Comparison of ENCODE assay signal across 8 cellular contexts in genomic region chr2:113602869-113603466, GRCh38. TPM values are rescaled to one million over a fixed set of nuclear protein-coding genes. Genes with fewer than 3 reads are reported as not detected.
DNase-seq lines count a peak whose midpoint lies in the region; ATAC-seq and TF ChIP-seq lines count a peak whose summit lies in the region.

No MANE protein-coding gene starts in this region.

- no peak overlapping the region for H4K5ac ChIP-seq in mesendoderm (ENCODE audit: low read length)

- TF ChIP-seq POLR2A in esophagus squamous epithelium (IDR thresholded peaks at IDR 0.05): no peak

- H3K4me2 ChIP-seq in parathyroid adenoma (ENCODE audit: low read length) (no peak overlapping the region), mesendoderm (ENCODE audit: low read length) (no peak overlapping the region)

- no peak overlapping the region for H3K23ac ChIP-seq in mesendoderm (ENCODE audit: low read length)

- peak overlapping the region; percentile 75 for H2AFZ ChIP-seq in parathyroid adenoma

- H3K4me1 ChIP-seq in Panc1 (ENCODE audit: control insufficient read depth, insufficient read depth, low read length): no peaks in the 10 kb centered on the region
- H3K4me1 ChIP-seq in esophagus squamous epithelium: peaks cover 0 to 7% (median 0%) of the 10 kb centered on the region in 3 donors
- H3K4me1 ChIP-seq in parathyroid adenoma: no peaks in the 10 kb centered on the region
- no peaks in the 10 kb centered on the region for H3K4me1 ChIP-seq in foreskin keratinocyte
- H3K4me1 ChIP-seq in mesendoderm (ENCODE audit: control insufficient read depth, low read depth, low read length): no peaks in the 10 kb centered on the region

- 77 to 100% methylated on average over 1 of the region's 2 CpGs for WGBS in esophagus squamous epithelium, 2 donors
- WGBS in mesendoderm (ENCODE audit: extremely low coverage, insufficient coverage, low lambda C conversion rate): 100% methylated on average over 2 of the region's 2 CpGs

- H3K79me2 ChIP-seq in parathyroid adenoma (no peaks in the 10 kb centered on the region), mesendoderm (ENCODE audit: control insufficient read depth, insufficient read depth, low read length) (no peaks in the 10 kb centered on the region)

- no peaks in the 10 kb centered on the region for H3K79me1 ChIP-seq in mesendoderm (ENCODE audit: low read length)

- intact Hi-C loops in Panc1 (cut with micrococcal nuclease; ENCODE audit: unreplicated experiment): no loop called here
- intact Hi-C loops in esophagus squamous epithelium (cut with DNase I): no loop called here

- CTCF ChIA-PET in Panc1 (lab: Charles Lee): no interaction called here

- H4K8ac ChIP-seq in mesendoderm (ENCODE audit: low read depth, low read length): no peak overlapping the region

- H3K27me3 ChIP-seq in Panc1 (ENCODE audit: control insufficient read depth, insufficient read depth, low read length) (no peaks in the 10 kb centered on the region), esophagus squamous epithelium (no peaks in the 10 kb centered on the region), parathyroid adenoma (ENCODE audit: control insufficient read depth, insufficient read depth, low read length) (no peaks in the 10 kb centered on the region), foreskin keratinocyte (no peaks in the 10 kb centered on the region), mesendoderm (ENCODE audit: insufficient read depth, low read length, poor library complexity) (no peaks in the 10 kb centered on the region)

- no peak overlapping the region for H2BK15ac ChIP-seq in mesendoderm (replicated peaks; ENCODE audit: low read depth)

- H3K4me3 ChIP-seq in GM08714 (ENCODE audit: low read length) (peak overlapping the region; percentile 63; the same call in 1 of the 2 replicates), Panc1 (ENCODE audit: low read depth in 2 of 2, low read length in 2 of 2) (peak overlapping the region; percentile 60 to 77), esophagus squamous epithelium (peak overlapping the region; percentile 41 to 66 (median 64)), parathyroid adenoma (ENCODE audit: low read depth, low read length) (peak overlapping the region; percentile 37), mesendoderm (ENCODE audit: low read length) (no peak overlapping the region)

- H3K9me3 ChIP-seq in Panc1 (ENCODE audit: control insufficient read depth, insufficient read depth, low read depth, low read length): no peaks in the 10 kb centered on the region
- H3K9me3 ChIP-seq in esophagus squamous epithelium: no peaks in the 10 kb centered on the region
- H3K9me3 ChIP-seq in parathyroid adenoma (ENCODE audit: control insufficient read depth, low read length): no peaks in the 10 kb centered on the region

- ATAC-seq in Panc1 (peak; percentile 87), foreskin keratinocyte (no peak)

- BruUV-seq in Panc1 (replicated peaks; lab: Mats Ljungman, UMichigan): no TSS peak

- peak overlapping the region; percentile 81 for H3K27ac ChIP-seq in Panc1 (ENCODE audit: low read length)
- H3K27ac ChIP-seq in esophagus squamous epithelium: peak overlapping the region; percentile 84 to 93 (median 92)
- peak overlapping the region; percentile 81 for H3K27ac ChIP-seq in parathyroid adenoma
- H3K27ac ChIP-seq in foreskin keratinocyte: no peak overlapping the region
- H3K27ac ChIP-seq in mesendoderm (ENCODE audit: low read depth, low read length): no peak overlapping the region

- in situ Hi-C loops in Panc1 (cut with HindIII; ENCODE audit: low pct_unique_long_range_greater_than_20kb, low sequenced_read_pairs): no loop called here

- no peak overlapping the region for H2BK5ac ChIP-seq in mesendoderm (ENCODE audit: low read length)

- TF ChIP-seq CTCF in Panc1 (IDR thresholded peaks at IDR 0.05): no peak
- TF ChIP-seq CTCF in esophagus squamous epithelium (IDR thresholded peaks at IDR 0.05): no peak
- no peak for TF ChIP-seq CTCF in parathyroid adenoma (IDR thresholded peaks at IDR 0.05)
- TF ChIP-seq CTCF in foreskin keratinocyte (conservative IDR thresholded peaks at IDR 0.05): no peak

- H3K4ac ChIP-seq in mesendoderm (ENCODE audit: low read depth, low read length): no peak overlapping the region

- DNase-seq in Panc1 (ENCODE audit: low read depth, low spot score): no peak
- no peak for DNase-seq in esophagus squamous epithelium (lab: John Stamatoyannopoulos, UW)
- DNase-seq in foreskin keratinocyte: no peak
- DNase-seq in mesendoderm: no peak
- DNase-seq in dedifferentiated amniotic fluid mesenchymal stem cell (ENCODE audit: extremely low spot score): no peak
- DNase-seq in NCI-H146 treated with DMSO at 0.1 percent for 48 hours (lab: John Stamatoyannopoulos, UW; ENCODE audit: unreplicated experiment): no peak

- H3K36me3 ChIP-seq in Panc1 (ENCODE audit: control insufficient read depth, insufficient read depth, low read length) (no peaks in the 10 kb centered on the region), esophagus squamous epithelium (peaks cover 0 to 4% (median 0%) of the 10 kb centered on the region in 3 donors), parathyroid adenoma (ENCODE audit: control insufficient read depth, insufficient read depth, low read length) (no peaks in the 10 kb centered on the region), mesendoderm (ENCODE audit: control insufficient read depth, insufficient read depth, low read length) (no peaks in the 10 kb centered on the region)

- no peak overlapping the region for H3K18ac ChIP-seq in mesendoderm (ENCODE audit: low read length)

- no peak overlapping the region for H2AK5ac ChIP-seq in mesendoderm (ENCODE audit: low read length)

- POLR2A ChIA-PET in Panc1 (lab: Charles Lee): no interaction called here

- no peak overlapping the region for H3K56ac ChIP-seq in mesendoderm (ENCODE audit: low read length)

- H3K9ac ChIP-seq in parathyroid adenoma (no peak overlapping the region), mesendoderm (ENCODE audit: low read length) (no peak overlapping the region)

- H2BK120ac ChIP-seq in mesendoderm (ENCODE audit: low read depth, low read length): no peak overlapping the region

RNA-seq across cellular contexts. Expression of gene RABL2A, which starts 24.1 kb away (rescaled TPM):
- total RNA-seq in Panc1 (2021; ENCODE audit: unreplicated experiment): 21.4 TPM
- polyA plus RNA-seq in Panc1 (2012; ENCODE audit: insufficient read length): 19.8 TPM
- 10 to 100 TPM in 1 of 4 donors, 1 to 10 TPM in 3; 3.1 to 14.7 (median 4.9) TPM for total RNA-seq in esophagus squamous epithelium
- 5.2 and 6.2 TPM in 2 replicates for total RNA-seq in foreskin keratinocyte
- 3.3 and 4.3 TPM in 2 replicates for polyA plus RNA-seq in foreskin keratinocyte
- 3.0 TPM for polyA plus RNA-seq in mesendoderm (2013, experiment 1 of 2)
- 3.0 TPM for polyA plus RNA-seq in mesendoderm (2013, experiment 2 of 2)

Comparison
In these comparisons a context has a peak if more than half of its experiments do, and no peak if none do; other contexts are left out.
1. H3K27ac ChIP-seq: peak in Panc1 (single experiment), esophagus squamous epithelium (4 of 4) and parathyroid adenoma (single experiment); none in foreskin keratinocyte (single experiment) and mesendoderm (single experiment).